8 cellular contexts compared by ENCODE assay signal in genomic region chr6:129709451-129709908, GRCh38. TPM values are rescaled to one million over a fixed set of nuclear protein-coding genes. Genes with fewer than 3 reads are reported as not detected.
DNase-seq lines count a peak whose midpoint lies in the region; ATAC-seq, FAIRE-seq and TF ChIP-seq lines count a peak whose summit lies in the region.

No MANE protein-coding gene starts in this region.

- H3K4me1 ChIP-seq in K562 (replicated peaks in 1 of 2; ENCODE audit: control insufficient read depth in 2 of 2, insufficient read depth in 2 of 2, low read length in 2 of 2) (peaks cover 7 to 34% of the 10 kb centered on the region in 2 experiments; a peak in 4 of 5 replicates), kidney (ENCODE audit: control insufficient read depth in 1 of 2, insufficient read depth in 1 of 2, low read depth in 1 of 2, low read length in 2 of 2) (peaks cover 0 to 17% of the 10 kb centered on the region in 2 donors)

- CTCF ChIA-PET in K562 (lab: Yijun Ruan, JAX; ENCODE audit: low intra/inter-chr PET ratio), result no interaction called here

- POLR2A ChIA-PET in K562 (lab: Yijun Ruan, JAX), result interaction anchor here (0.7 to 4.8 kb wide), 12 partner anchors 10 to 36 kb away, joined by 3 to 36 read pairs (median 4); no protein-coding TSS in a partner anchor

- TF ChIP-seq RAD21 in K562 (CRISPR knock-in tag; conservative IDR thresholded peaks at IDR 0.05 in 1 of 2, IDR thresholded peaks at IDR 0.05 in 1 of 2), result no peak

- no peak for TF ChIP-seq POLR2A in K562 (conservative IDR thresholded peaks at IDR 0.05)

- H3K79me2 ChIP-seq in K562 (ENCODE audit: control insufficient read depth, insufficient read depth, low read length), result peaks cover 55% of the 10 kb centered on the region

- intact Hi-C loops in K562 (cut with micrococcal nuclease) (loop anchor here (5.0 kb wide), 1 partner anchor 37 kb away; no protein-coding TSS in a partner anchor), kidney (cut with DNase I) (no loop called here)

- WGBS in K562 (ENCODE audit: insufficient coverage, low coverage, missing lambda C conversion rate), result 0% methylated on average over 4 of the region's 4 CpGs

- no peak for TF ChIP-seq CTCF in LNCaP clone FGC (IDR thresholded peaks at IDR 0.05; ENCODE audit: control insufficient read depth, extremely low read depth, insufficient read depth)
- no peak for TF ChIP-seq CTCF in K562 (IDR thresholded peaks at IDR 0.05 in 2 of 3, conservative IDR thresholded peaks at IDR 0.05 in 1 of 3; ENCODE audit: insufficient read depth in 2 of 3, low read depth in 1 of 3, low read length in 3 of 3)
- TF ChIP-seq CTCF in kidney (IDR thresholded peaks at IDR 0.05; ENCODE audit: borderline replicate concordance, extremely low read depth, insufficient read depth), result no peak

- in situ Hi-C loops in G401 (cut with HindIII; ENCODE audit: low sequenced_read_pairs) (no loop called here), K562 (cut with MboI) (no loop called here)

- peak overlapping the region; percentile 81 for H3K27ac ChIP-seq in K562 (ENCODE audit: extremely low read depth, low read depth, low read length)
- H3K27ac ChIP-seq in kidney (ENCODE audit: low read depth in 2 of 2, low read length in 2 of 2), result peak overlapping the region; percentile 78 to 97

- FAIRE-seq in K562 (lab: Jason Lieb, UNC), result no peak
- no peak for FAIRE-seq in kidney (lab: Jason Lieb, UNC)

- peak overlapping the region; percentile 99 for H3K4me2 ChIP-seq in K562 (ENCODE audit: insufficient read depth, low read length)

- no peaks in the 10 kb centered on the region for H3K27me3 ChIP-seq in K562 (ENCODE audit: control insufficient read depth in 2 of 2, insufficient read depth in 2 of 2, low read length in 2 of 2)

- no peaks in the 10 kb centered on the region for H3K9me1 ChIP-seq in K562 (ENCODE audit: control insufficient read depth, insufficient read depth, low read length)

- DNase-seq in G401 (ENCODE audit: low spot score) (peak; percentile 3), LNCaP clone FGC (ENCODE audit: low read depth) (no peak), K562 (ENCODE audit: extremely low read depth in 1 of 4, low spot score in 3 of 4) (peak in 1 of 4 experiments; percentile 6), kidney (no peak), middle frontal gyrus (ENCODE audit: extremely low spot score, low spot score) (no peak)
- DNase-seq in stimulated activated naive CD8-positive, alpha-beta T cell treated with anti-CD3 and anti-CD28 coated beads, Interleukin-15, Interleukin-2, amounts not matched to agents 100 U/mL and 50 U/mL, for 24 hours, result no peak
- DNase-seq in activated effector memory CD4-positive, alpha-beta T cell treated with Interleukin-2 at 50 U/mL for 16 hours, result no peak

- peak overlapping the region; percentile 66 for H3K4me3 ChIP-seq in LNCaP clone FGC (ENCODE audit: low read depth, low read length)
- H3K4me3 ChIP-seq in K562, result peak overlapping the region; percentile 64
- peak overlapping the region; percentile 69 to 100 for H3K4me3 ChIP-seq in kidney (ENCODE audit: low read length in 2 of 2)

- TF ChIP-seq EP300 in K562 (IDR thresholded peaks at IDR 0.05; ENCODE audit: low read length), result no peak

- H3K9me3 ChIP-seq in K562 (replicated peaks; ENCODE audit: control insufficient read depth, insufficient read depth, low read depth, low read length), result no peaks in the 10 kb centered on the region
- H3K9me3 ChIP-seq in kidney (ENCODE audit: control insufficient read depth in 1 of 2, low read length in 2 of 2), result no peaks in the 10 kb centered on the region

- peak overlapping the region; percentile 98 for H2AFZ ChIP-seq in K562 (ENCODE audit: low read depth, low read length)

- BruUV-seq in K562 (replicated peaks; lab: Mats Ljungman, UMichigan), result TSS peak; percentile 72

- H3K9ac ChIP-seq in K562 (ENCODE audit: insufficient read depth in 1 of 2, low read depth in 2 of 2, low read length in 2 of 2) (peak overlapping the region; percentile 75 to 92), kidney (ENCODE audit: low read length in 2 of 2) (peak overlapping the region; percentile 68 to 89)

- ATAC-seq in GM21576 (IDR thresholded peaks at IDR 0.05; ENCODE audit: unreplicated experiment) (peak; percentile 43), K562 (peak; percentile 33)
- ATAC-seq in stimulated activated naive CD8-positive, alpha-beta T cell treated with anti-CD3 and anti-CD28 coated beads, Interleukin-15, Interleukin-2, amounts not matched to agents 100 U/mL and 50 U/mL, for 24 hours, result peak; percentile 25

- H3K36me3 ChIP-seq in K562 (ENCODE audit: control insufficient read depth, insufficient read depth, low read length) (no peaks in the 10 kb centered on the region; the same call in 1 of the 3 replicates), kidney (ENCODE audit: control insufficient read depth in 1 of 2, insufficient read depth in 2 of 2, low read length in 2 of 2) (no peaks in the 10 kb centered on the region)

- H4K20me1 ChIP-seq in K562 (replicated peaks; ENCODE audit: control insufficient read depth, insufficient read depth, low read length), result peaks cover 4% of the 10 kb centered on the region; the same call in 1 of the 2 replicates

TF ChIP-seq in K562, 482 proteins besides CTCF, POLR2A, EP300 and RAD21:
- TF ChIP-seq USF1 (CRISPR knock-in tag; IDR thresholded peaks at IDR 0.05), result 0 out of 2 replicates have a peak, but pooled peaks have one; percentile 7
- peak; percentile 56 for TF ChIP-seq CHD1 (IDR thresholded peaks at IDR 0.05; ENCODE audit: low read length)
- 0 out of 2 replicates have a peak, but pooled peaks have one; percentile 21 for TF ChIP-seq ETV1 (tag; conservative IDR thresholded peaks at IDR 0.05; ENCODE audit: low read depth)
- no peak for TF ChIP-seq TBL1XR1 (IDR thresholded peaks at IDR 0.05; ENCODE audit: low read length in 2 of 2)
- TF ChIP-seq BACH1 (tag; IDR thresholded peaks at IDR 0.05), result 0 out of 2 replicates have a peak, but pooled peaks have one; percentile 10
- TF ChIP-seq ZSCAN29 (IDR thresholded peaks at IDR 0.05), result 0 out of 2 replicates have a peak, but pooled peaks have one; percentile 22
- TF ChIP-seq ZNF444 (CRISPR knock-in tag; IDR thresholded peaks at IDR 0.05), result no peak

RNA-seq across cellular contexts. Expression of gene ARHGAP18, which starts 0.5 kb away (rescaled TPM):
- 15.4 and 20.7 TPM in 2 replicates for total RNA-seq in G401 (2014; rRNA removed; shearing (Covaris generic))
- total RNA-seq in K562 (2011; cell fraction: chromatin; rRNA removed; ENCODE audit: low replicate concordance), result 15.1 and 38.1 TPM in 2 replicates
- total RNA-seq in K562 (2011; cell fraction: nucleolus; rRNA removed), result 9.8 and 11.2 TPM in 2 replicates
- 14.4 and 21.6 TPM in 2 replicates for total RNA-seq in K562 (2011; cell fraction: nucleoplasm; rRNA removed)
- total RNA-seq in K562 (2014; rRNA removed) (15.5 and 16.2 TPM in 2 replicates), K562 (2014; rRNA removed; fragmentation: Illumina TruSeq; extraction: Trizol) (29.7 and 33.9 TPM in 2 replicates), K562 (2015; rRNA removed; fragmentation: Illumina TruSeq; extraction: Trizol) (21.6 and 24.3 TPM in 2 replicates), K562 (2021) (18.4 and 21.1 TPM in 2 replicates), kidney (39.8 TPM)
- polyA plus RNA-seq in K562 (2011; rRNA removed) (25.6 and 25.8 TPM in 2 replicates), K562 (2014; fragmentation: Illumina TruSeq; extraction: Trizol) (20.2 and 22.0 TPM in 2 replicates), K562 (2014; fragmentation: Nextera tagmentation; extraction: Ambion mirVana) (10 to 100 TPM; 17.8 to 19.0 TPM), K562 (2014; rRNA removed) (11.8 and 13.3 TPM in 2 replicates), kidney (ENCODE audit: insufficient read depth, low read depth, low replicate concordance) (26.5 TPM)
- polyA plus RNA-seq in K562 (2011; cell fraction: cytosol; rRNA removed), result 4.0 and 10.9 TPM in 2 replicates
- polyA plus RNA-seq in K562 (2011; cell fraction: nucleus; rRNA removed), result 7.1 and 10.8 TPM in 2 replicates
- polyA plus RNA-seq in K562 (2012), result 14.6 and 19.2 TPM in 2 replicates
- polyA minus RNA-seq in K562 (2011; rRNA and poly(A)+ RNA removed), result 38.4 and 50.9 TPM in 2 replicates
- polyA minus RNA-seq in K562 (2011; cell fraction: cytosol; rRNA and poly(A)+ RNA removed), result 16.6 and 20.7 TPM in 2 replicates
- 13.2 and 34.0 TPM in 2 replicates for polyA minus RNA-seq in K562 (2011; cell fraction: nucleus; rRNA and poly(A)+ RNA removed)
